10 cellular contexts compared by ENCODE assay signal in genomic region chr9:34493972-34494535, GRCh38. TPM values are rescaled to one million over a fixed set of nuclear protein-coding genes. Genes with fewer than 3 reads are reported as not detected.
DNase-seq lines count a peak whose midpoint lies in the region; ATAC-seq, FAIRE-seq and TF ChIP-seq lines count a peak whose summit lies in the region.
"Had no signal": no experiment of that assay in that cellular context is flagged by ENCODE, and none has a peak within 500 bp of the region (broad histone marks: within the 10 kb centered on the region; RNA-seq: fewer than 3 reads in every experiment).

No MANE protein-coding gene starts in this region.

- H2AFZ ChIP-seq in GM23338 (no peak overlapping the region), OCI-LY7 (ENCODE audit: low read length) (no peak overlapping the region), H1 (ENCODE audit: low read length) (no peak overlapping the region)

- H2BK120ac ChIP-seq in H1 (replicated peaks; ENCODE audit: low read depth, low read length) = no peak overlapping the region

- DNase-seq in GM23338 (ENCODE audit: low spot score) (peak; percentile 83), OCI-LY7 (ENCODE audit: low spot score) (peak; percentile 33), H1 (ENCODE audit: low read depth in 1 of 2, low spot score in 2 of 2) (peak in 1 of 2 experiments; percentile 84), nephron progenitor cell (peak; percentile 92), G401 (ENCODE audit: low spot score) (no peak), esophagus muscularis mucosa (ENCODE audit: extremely low spot score) (no peak), NCI-H146 (lab: John Stamatoyannopoulos, UW) (no peak)

- no peak overlapping the region for H2AK5ac ChIP-seq in H1 (ENCODE audit: low read depth, low read length)

- H3K9me2 ChIP-seq in GM23338 (ENCODE audit: insufficient read depth) (no peaks in the 10 kb centered on the region), OCI-LY7 (ENCODE audit: insufficient read depth, low read length) (no peaks in the 10 kb centered on the region)

- H3K23me2 ChIP-seq in H1 (ENCODE audit: low read depth, low read length) = no peaks in the 10 kb centered on the region

- no peak overlapping the region for H3K4ac ChIP-seq in H1 (replicated peaks; ENCODE audit: insufficient read length, low read depth, low read length)

- no peak overlapping the region for H3K56ac ChIP-seq in H1 (replicated peaks; ENCODE audit: insufficient read length, low read depth, low read length)

- no peak overlapping the region for H2BK12ac ChIP-seq in H1 (ENCODE audit: low read depth, low read length)

- POLR2A ChIA-PET in OCI-LY7 (lab: Charles Lee) (interaction anchor here (0.6 to 1.4 kb wide), 2 partner anchors 28 to 48 kb away, joined by 3 read pairs; no protein-coding TSS in a partner anchor), H1 (lab: Charles Lee; ENCODE audit: partially characterized antibody) (interaction anchor here (0.8 kb wide), 1 partner anchor 77 kb away, joined by 3 read pairs; no protein-coding TSS in a partner anchor)

- CTCF ChIA-PET in OCI-LY7 (lab: Charles Lee; ENCODE audit: unreplicated experiment) = no interaction called here
- CTCF ChIA-PET in H1 (lab: Charles Lee; ENCODE audit: partially characterized antibody) = interaction anchor here (0.7 to 9.6 kb wide), 18 partner anchors 7 to 111 kb away, joined by 3 to 72 read pairs (median 5); no protein-coding TSS in a partner anchor

- H3K79me2 ChIP-seq in GM23338 (replicated peaks; ENCODE audit: insufficient read depth) (no peaks in the 10 kb centered on the region), OCI-LY7 (ENCODE audit: insufficient read depth, low read depth, low read length) (no peaks in the 10 kb centered on the region), H1 (ENCODE audit: control insufficient read depth in 1 of 2, insufficient read depth in 2 of 2, low read length in 2 of 2) (no peaks in the 10 kb centered on the region)

- no peaks in the 10 kb centered on the region; the same call in 2 of the 3 replicates for H3K4me1 Mint-ChIP-seq in GM23338
- H3K4me1 Mint-ChIP-seq in nephron progenitor cell = no peaks in the 10 kb centered on the region

- no peaks in the 10 kb centered on the region for H3F3A ChIP-seq in GM23338 (replicated peaks; ENCODE audit: low read depth)

- H3K4me1 ChIP-seq in GM23338 (ENCODE audit: insufficient read depth) (0 out of 2 replicates have a peak, but pooled peaks cover 3% of the 10 kb centered on the region), OCI-LY7 (ENCODE audit: insufficient read depth, low read length, poor library complexity, severe bottlenecking) (no peaks in the 10 kb centered on the region), H1 (replicated peaks in 1 of 4; ENCODE audit: control insufficient read depth in 3 of 4, insufficient read depth in 4 of 4, low read length in 3 of 4) (no peaks in the 10 kb centered on the region), esophagus muscularis mucosa (no peaks in the 10 kb centered on the region)
- H3K4me1 ChIP-seq: tibial artery had no signal

- BruUV-seq in OCI-LY7 (replicated peaks; lab: Mats Ljungman, UMichigan) = no TSS peak

- H3K4me3 Mint-ChIP-seq in GM23338 (no peak overlapping the region), nephron progenitor cell (no peak overlapping the region)

- peak; percentile 78 for FAIRE-seq in H1 (lab: Jason Lieb, UNC)
- FAIRE-seq: GM19239 had no signal

- H3K14ac ChIP-seq in H1 (ENCODE audit: insufficient read length) = no peak overlapping the region

- H3K9me3 ChIP-seq in OCI-LY7 (ENCODE audit: low read length) = no peaks in the 10 kb centered on the region
- no peaks in the 10 kb centered on the region for H3K9me3 ChIP-seq in H1 (ENCODE audit: insufficient read depth in 2 of 2, low read depth in 1 of 2, low read length in 1 of 2)
- H3K9me3 ChIP-seq in esophagus muscularis mucosa = no peaks in the 10 kb centered on the region
- H3K9me3 ChIP-seq: tibial artery had no signal

- H3K36me3 Mint-ChIP-seq in GM23338 (ENCODE audit: low read depth) (no peaks in the 10 kb centered on the region), nephron progenitor cell (ENCODE audit: low read depth) (no peaks in the 10 kb centered on the region)

- TF ChIP-seq POLR2A in H1 (IDR thresholded peaks at IDR 0.05; ENCODE audit: control extremely low read depth in 1 of 2, low read depth in 2 of 2, low read length in 2 of 2) (no peak), esophagus muscularis mucosa (IDR thresholded peaks at IDR 0.05; ENCODE audit: low read depth) (no peak)

- no peak overlapping the region for H2BK5ac ChIP-seq in H1 (ENCODE audit: low read depth, low read length)

- H3K27me3 ChIP-seq in GM23338 (ENCODE audit: insufficient read depth) (no peaks in the 10 kb centered on the region), H1 (replicated peaks in 1 of 4; ENCODE audit: control insufficient read depth in 3 of 4, extremely low read depth in 1 of 4, insufficient read depth in 3 of 4, low read length in 3 of 4) (no peaks in the 10 kb centered on the region; a peak in 1 of 7 replicates), esophagus muscularis mucosa (peaks cover 0 to 12% (median 0%) of the 10 kb centered on the region in 4 donors)

- H3K27ac Mint-ChIP-seq in GM23338 (no peak overlapping the region), nephron progenitor cell (no peak overlapping the region)

- H3K36me3 ChIP-seq in GM23338 (ENCODE audit: insufficient read depth) (no peaks in the 10 kb centered on the region), OCI-LY7 (ENCODE audit: insufficient read depth, low read length) (no peaks in the 10 kb centered on the region), H1 (ENCODE audit: control insufficient read depth in 2 of 4, insufficient read depth in 4 of 4, low read length in 3 of 4) (no peaks in the 10 kb centered on the region), esophagus muscularis mucosa (no peaks in the 10 kb centered on the region)
- H3K36me3 ChIP-seq: tibial artery had no signal

- H4K20me1 ChIP-seq in GM23338 (replicated peaks; ENCODE audit: insufficient read depth) (no peaks in the 10 kb centered on the region), OCI-LY7 (ENCODE audit: insufficient read depth, low read length) (no peaks in the 10 kb centered on the region; the same call in 1 of the 2 replicates), H1 (replicated peaks in 1 of 2; ENCODE audit: control insufficient read depth in 1 of 2, insufficient read depth in 2 of 2, low read length in 2 of 2) (no peaks in the 10 kb centered on the region)

- H3K27me3 Mint-ChIP-seq in GM23338 (ENCODE audit: insufficient read depth, low read depth, poor library complexity) (no peaks in the 10 kb centered on the region), nephron progenitor cell (ENCODE audit: low read depth, poor library complexity) (peaks cover 32% of the 10 kb centered on the region)

- no peak overlapping the region for H3K23ac ChIP-seq in H1 (ENCODE audit: insufficient read length)

- H3K4me2 ChIP-seq in GM23338 (no peak overlapping the region), OCI-LY7 (ENCODE audit: low read length) (no peak overlapping the region), H1 (ENCODE audit: insufficient read depth in 1 of 2, low read depth in 2 of 2, low read length in 2 of 2) (no peak overlapping the region)

- H3K9me3 Mint-ChIP-seq in GM23338 = no peaks in the 10 kb centered on the region
- H3K9me3 Mint-ChIP-seq in nephron progenitor cell = no peaks in the 10 kb centered on the region

- TF ChIP-seq CTCF in GM23338 (conservative IDR thresholded peaks at IDR 0.05; ENCODE audit: low read depth in 2 of 2) (no peak), OCI-LY7 (conservative IDR thresholded peaks at IDR 0.05; ENCODE audit: low read length) (no peak), H1 (IDR thresholded peaks at IDR 0.05; ENCODE audit: control extremely low read depth in 1 of 3, insufficient read depth in 1 of 3, low read depth in 1 of 3, low read length in 3 of 3) (no peak), nephron progenitor cell (IDR thresholded peaks at IDR 0.05) (no peak), esophagus muscularis mucosa (IDR thresholded peaks at IDR 0.05) (no peak)

- TF ChIP-seq RAD21 in H1 (IDR thresholded peaks at IDR 0.05 in 1 of 2, conservative IDR thresholded peaks at IDR 0.05 in 1 of 2; ENCODE audit: low read depth in 2 of 2, low read length in 2 of 2) = no peak

- in situ Hi-C loops in G401 (cut with HindIII; ENCODE audit: low sequenced_read_pairs) = no loop called here

- no peak overlapping the region for H2BK20ac ChIP-seq in H1 (ENCODE audit: low read length)

- H4K91ac ChIP-seq in H1 (replicated peaks; ENCODE audit: insufficient read length, low read length) = no peak overlapping the region

- no peak overlapping the region for H4K8ac ChIP-seq in H1 (ENCODE audit: extremely low read depth, insufficient read depth, low read length)

- H2BK15ac ChIP-seq in H1 (ENCODE audit: low read length) = no peak overlapping the region

- no peak overlapping the region for H3K27ac ChIP-seq in GM23338 (ENCODE audit: low read depth)
- no peak overlapping the region for H3K27ac ChIP-seq in OCI-LY7 (ENCODE audit: low read depth, low read length, poor library complexity, severe bottlenecking)
- no peak overlapping the region for H3K27ac ChIP-seq in H1 (ENCODE audit: low read depth, low read length)
- H3K27ac ChIP-seq in esophagus muscularis mucosa (replicated peaks in 1 of 4) = no peak overlapping the region
- H3K27ac ChIP-seq: tibial artery had no signal

- H3K9ac ChIP-seq in H1 (replicated peaks in 1 of 4; ENCODE audit: extremely low read depth in 1 of 4, low read depth in 3 of 4, low read length in 3 of 4) = no peak overlapping the region

- intact Hi-C loops in OCI-LY7 (cut with micrococcal nuclease; ENCODE audit: unreplicated experiment) = no loop called here
- intact Hi-C loops in esophagus muscularis mucosa (cut with DNase I) = no loop called here

- peak; percentile 86 for ATAC-seq in GM23338
- ATAC-seq in activated CD4-positive, CD25-positive, alpha-beta regulatory T cell treated with anti-CD3 and anti-CD28 coated beads, Interleukin-2, amount 50 U/mL, for 24 hours = no peak

- H3K4me3 ChIP-seq in GM23338 (no peak overlapping the region), OCI-LY7 (ENCODE audit: low read depth, low read length, poor library complexity, severe bottlenecking) (no peak overlapping the region), H1 (ENCODE audit: extremely low read depth in 1 of 4, insufficient read depth in 2 of 4, low read depth in 3 of 4, low read length in 4 of 4) (no peak overlapping the region), esophagus muscularis mucosa (no peak overlapping the region)
- H3K4me3 ChIP-seq: tibial artery had no signal

- no peaks in the 10 kb centered on the region for H3K79me1 ChIP-seq in H1 (ENCODE audit: low read depth, low read length)

- TF ChIP-seq EP300 in H1 (IDR thresholded peaks at IDR 0.05; ENCODE audit: borderline replicate concordance in 1 of 2, low read depth in 2 of 2, low read length in 2 of 2) (no peak), esophagus muscularis mucosa (IDR thresholded peaks at IDR 0.05) (no peak)

- WGBS in H1 (ENCODE audit: extremely low coverage in 1 of 2, insufficient coverage in 1 of 2, insufficient read length in 1 of 2, insufficient replicate concordance in 2 of 2, low coverage in 1 of 2, low lambda C conversion rate in 2 of 2, missing lambda C conversion rate in 1 of 2), 2 experiments = 46% methylated on average over 8 of the region's 8 CpGs; no CpG with 5 or more reads in 1 of the 2 experiments
- WGBS in esophagus muscularis mucosa = 28% methylated on average over 8 of the region's 8 CpGs

- H3K18ac ChIP-seq in H1 (ENCODE audit: extremely low read depth, low read length) = no peak overlapping the region

- no peak overlapping the region for H4K5ac ChIP-seq in H1 (ENCODE audit: insufficient read length, low read depth, low read length)

RNA-seq across cellular contexts. Expression of gene ENHO, which starts 28.7 kb away (rescaled TPM):
- total RNA-seq in GM23338 (2014; rRNA removed; shearing (Covaris generic)) = 9.2 and 13.8 TPM in 2 replicates
- polyA plus RNA-seq in GM23338 (2016; fragmentation: Nextera tagmentation; extraction: Ambion mirVana) (17.5 and 19.7 TPM in 2 replicates), H1 (2011; rRNA removed) (49.4 and 60.4 TPM in 2 replicates)
- total RNA-seq in OCI-LY7 (2014; rRNA removed; shearing (Covaris generic)) = not detected in 2 replicates
- total RNA-seq in OCI-LY7 (2022) (0.46 and 0.91 TPM in 2 replicates), esophagus muscularis mucosa (1 to 10 TPM in 2 of 4 donors, under 1 TPM in 1, not detected in 1; 0.50 to 2.0 (median 1.1) TPM)
- 12.2 and 14.1 TPM in 2 replicates for total RNA-seq in H1 (2021; fragmentation: NEBNext Ultra II Directional; extraction: Animal tissue kit (Norgen Biotek cat#: 25700))
- polyA plus RNA-seq in H1 (2011; cell fraction: cytosol; rRNA removed) = 29.2 TPM
- 23.2 TPM for polyA plus RNA-seq in H1 (2011; cell fraction: nucleus; rRNA removed)
- 9.7 to 24.6 TPM (median 19.1 TPM) in 4 replicates for polyA plus RNA-seq in H1 (2012, experiment 1 of 2)
- 20.1 TPM for polyA plus RNA-seq in H1 (2012, experiment 2 of 2)
- 15.4 TPM for polyA plus RNA-seq in H1 (2013, experiment 1 of 2)
- polyA plus RNA-seq in H1 (2013, experiment 2 of 2) = 15.5 TPM
- polyA minus RNA-seq in H1 (2011; rRNA and poly(A)+ RNA removed) = 3.8 and 8.2 TPM in 2 replicates
- polyA minus RNA-seq in H1 (2011; cell fraction: cytosol; rRNA and poly(A)+ RNA removed) = 6.1 TPM
- 7.1 TPM for polyA minus RNA-seq in H1 (2011; cell fraction: nucleus; rRNA and poly(A)+ RNA removed)
- total RNA-seq in G401 (2014; rRNA removed; shearing (Covaris generic)) = 10.4 and 18.0 TPM in 2 replicates

RNA-seq across cellular contexts. Expression of gene DNAI1, which starts 35.4 kb away (rescaled TPM):
- total RNA-seq in GM23338 (2014; rRNA removed; shearing (Covaris generic)) = 0.19 and 1.0 TPM in 2 replicates
- polyA plus RNA-seq in GM23338 (2016; fragmentation: Nextera tagmentation; extraction: Ambion mirVana) (0.82 and 1.1 TPM in 2 replicates), H1 (2011; rRNA removed) (0.35 and 0.54 TPM in 2 replicates)
- total RNA-seq in OCI-LY7 (2014; rRNA removed; shearing (Covaris generic)) = 0.57 TPM in 1 of 2 replicates, not detected in the other
- total RNA-seq in OCI-LY7 (2022) (0.55 and 0.97 TPM in 2 replicates), esophagus muscularis mucosa (not detected)
- total RNA-seq in H1 (2021; fragmentation: NEBNext Ultra II Directional; extraction: Animal tissue kit (Norgen Biotek cat#: 25700)) = 0.37 and 1.1 TPM in 2 replicates
- polyA plus RNA-seq in H1 (2011; cell fraction: cytosol; rRNA removed) = 0.54 TPM
- 2.5 TPM for polyA plus RNA-seq in H1 (2011; cell fraction: nucleus; rRNA removed)
- 0.36 to 1.1 TPM (median 0.81 TPM) in 4 replicates for polyA plus RNA-seq in H1 (2012, experiment 1 of 2)
- not detected for polyA plus RNA-seq in H1 (2012, experiment 2 of 2)
- 0.24 TPM for polyA plus RNA-seq in H1 (2013, experiment 1 of 2)
- 0.13 TPM for polyA plus RNA-seq in H1 (2013, experiment 2 of 2)
- polyA minus RNA-seq in H1 (2011; rRNA and poly(A)+ RNA removed) = 0.32 and 1.1 TPM in 2 replicates
- not detected for polyA minus RNA-seq in H1 (2011; cell fraction: cytosol; rRNA and poly(A)+ RNA removed)
- 1.00 TPM for polyA minus RNA-seq in H1 (2011; cell fraction: nucleus; rRNA and poly(A)+ RNA removed)
- not detected in 2 replicates for total RNA-seq in G401 (2014; rRNA removed; shearing (Covaris generic))

RNA-seq across cellular contexts. Expression of gene FAM219A, which starts 35.7 kb away (rescaled TPM):
- total RNA-seq in GM23338 (2014; rRNA removed; shearing (Covaris generic)) = 6.1 and 7.2 TPM in 2 replicates
- 3.3 and 3.8 TPM in 2 replicates for polyA plus RNA-seq in GM23338 (2016; fragmentation: Nextera tagmentation; extraction: Ambion mirVana)
- total RNA-seq in OCI-LY7 (2014; rRNA removed; shearing (Covaris generic)) = 5.2 and 6.5 TPM in 2 replicates
- 12.7 and 14.3 TPM in 2 replicates for total RNA-seq in OCI-LY7 (2022)
- 10.4 and 10.6 TPM in 2 replicates for total RNA-seq in H1 (2021; fragmentation: NEBNext Ultra II Directional; extraction: Animal tissue kit (Norgen Biotek cat#: 25700))
- 7.7 and 8.8 TPM in 2 replicates for polyA plus RNA-seq in H1 (2011; rRNA removed)
- polyA plus RNA-seq in H1 (2011; cell fraction: cytosol; rRNA removed) = 7.7 TPM
- 12.6 TPM for polyA plus RNA-seq in H1 (2011; cell fraction: nucleus; rRNA removed)
- 8.5 to 12.2 TPM (median 10.2 TPM) in 4 replicates for polyA plus RNA-seq in H1 (2012, experiment 1 of 2)
- 10.0 TPM for polyA plus RNA-seq in H1 (2012, experiment 2 of 2)
- 5.1 TPM for polyA plus RNA-seq in H1 (2013, experiment 1 of 2)
- polyA plus RNA-seq in H1 (2013, experiment 2 of 2) = 5.1 TPM
- 5.2 and 7.2 TPM in 2 replicates for polyA minus RNA-seq in H1 (2011; rRNA and poly(A)+ RNA removed)
- polyA minus RNA-seq in H1 (2011; cell fraction: cytosol; rRNA and poly(A)+ RNA removed) = 5.6 TPM
- polyA minus RNA-seq in H1 (2011; cell fraction: nucleus; rRNA and poly(A)+ RNA removed) = 3.5 TPM
- total RNA-seq in G401 (2014; rRNA removed; shearing (Covaris generic)) = 5.2 TPM in 2 replicates
- 10 to 100 TPM; 12.6 to 19.2 (median 17.0) TPM for total RNA-seq in esophagus muscularis mucosa

Comparison
In these comparisons a context has a peak if more than half of its experiments do, and no peak if none do; other contexts are left out.
1. DNase-seq: peak in GM23338 (single experiment), OCI-LY7 (single experiment) and nephron progenitor cell (single experiment); none in G401 (single experiment), esophagus muscularis mucosa (single experiment) and NCI-H146 (single experiment).